ENCODE assay signal across 8 cellular contexts in genomic region chr2:108534577-108535379, GRCh38. TPM values are rescaled to one million over a fixed set of nuclear protein-coding genes. Genes with fewer than 3 reads are reported as not detected.
DNase-seq lines count a peak whose midpoint lies in the region; ATAC-seq and TF ChIP-seq lines count a peak whose summit lies in the region.

No MANE protein-coding gene starts in this region.

- H3K4me1 ChIP-seq in PC-9 (replicated peaks; ENCODE audit: insufficient read depth), result peaks cover 15% of the 10 kb centered on the region
- peaks cover 0 to 31% (median 15%) of the 10 kb centered on the region in 12 donors for H3K4me1 ChIP-seq in heart left ventricle

- BruUV-seq in PC-9 (replicated peaks; lab: Mats Ljungman, UMichigan), result no TSS peak

- H3K4me3 Mint-ChIP-seq in activated naive CD4-positive, alpha-beta T cell treated with anti-CD3 and anti-CD28 coated beads, Interleukin-2, amount 10 ng/mL, durations not matched to agents 7 days and 5 days, result peak overlapping the region; percentile 93

- DNase-seq in BJ (ENCODE audit: low read depth) (no peak), PC-9 (peak in 1 of 2 experiments; percentile 41), heart left ventricle (peak; percentile 27 to 75 (median 45)), pons (ENCODE audit: low spot score) (peak; percentile 59), middle frontal gyrus (ENCODE audit: extremely low spot score, low spot score) (no peak)
- peak; percentile 56 for DNase-seq in activated naive CD4-positive, alpha-beta T cell treated with anti-CD3 and anti-CD28 coated beads, Interleukin-2, amount 10 ng/mL, durations not matched to agents 7 days and 5 days

- peak overlapping the region; percentile 93 for H3K4me2 ChIP-seq in PC-9

- no peaks in the 10 kb centered on the region for H3K27me3 ChIP-seq in BJ (ENCODE audit: control insufficient read depth, insufficient read depth, low read length)
- H3K27me3 ChIP-seq in PC-9 (ENCODE audit: insufficient read depth, low read depth), result no peaks in the 10 kb centered on the region
- no peaks in the 10 kb centered on the region for H3K27me3 ChIP-seq in heart left ventricle

- peaks cover 5% of the 10 kb centered on the region for H3K36me3 Mint-ChIP-seq in activated naive CD4-positive, alpha-beta T cell treated with anti-CD3 and anti-CD28 coated beads, Interleukin-2, amount 10 ng/mL, durations not matched to agents 7 days and 5 days

- peaks cover 3% of the 10 kb centered on the region; the same call in 1 of the 2 replicates for H4K20me1 ChIP-seq in PC-9 (ENCODE audit: insufficient read depth)

- peak; percentile 28 for ATAC-seq in GM19025 (IDR thresholded peaks at IDR 0.05; ENCODE audit: low read depth, unreplicated experiment)
- peak; percentile 41 for ATAC-seq in HG03196 (IDR thresholded peaks at IDR 0.05; ENCODE audit: unreplicated experiment)
- ATAC-seq in heart left ventricle, result no peak

- WGBS in heart left ventricle, 4 donors, result 0 to 1% (median 1%) methylated on average over 14 to 59 of the region's 59 CpGs

- TF ChIP-seq CTCF in BJ (IDR thresholded peaks at IDR 0.05; ENCODE audit: insufficient read depth, low read depth, low read length), result no peak
- TF ChIP-seq CTCF in PC-9 (conservative IDR thresholded peaks at IDR 0.05), result no peak
- TF ChIP-seq CTCF in heart left ventricle (IDR thresholded peaks at IDR 0.05), result no peak

- CTCF ChIA-PET in BJ (lab: Yijun Ruan, JAX), result interaction anchor here (0.6 to 2.1 kb wide), 4 partner anchors 12 to 320 kb away, joined by 3 to 9 read pairs (median 4); no protein-coding TSS in a partner anchor
- CTCF ChIA-PET in PC-9 (lab: Charles Lee), result no interaction called here
- CTCF ChIA-PET in activated naive CD4-positive, alpha-beta T cell treated with anti-CD3 and anti-CD28 coated beads, Interleukin-2, amount 10 ng/mL, durations not matched to agents 7 days and 5 days (lab: Charles Lee), result interaction anchor here (1.2 to 1.8 kb wide), 2 partner anchors 49 to 102 kb away, joined by 6 to 7 read pairs; no protein-coding TSS in a partner anchor

- H2AFZ ChIP-seq in PC-9, result peak overlapping the region; percentile 86

- intact Hi-C loops in PC-9 (cut with micrococcal nuclease; ENCODE audit: unreplicated experiment), result no loop called here
- intact Hi-C loops in heart left ventricle (cut with DNase I), result loop anchor here (2.0 to 10.0 kb wide), 7 partner anchors 43 to 100 kb away; no protein-coding TSS in a partner anchor

- peaks cover 51% of the 10 kb centered on the region for H3K4me1 Mint-ChIP-seq in activated naive CD4-positive, alpha-beta T cell treated with anti-CD3 and anti-CD28 coated beads, Interleukin-2, amount 10 ng/mL, durations not matched to agents 7 days and 5 days

- H3K36me3 ChIP-seq in BJ (ENCODE audit: control insufficient read depth, insufficient read depth, low read length) (no peaks in the 10 kb centered on the region), PC-9 (ENCODE audit: low read depth) (no peaks in the 10 kb centered on the region), heart left ventricle (no peaks in the 10 kb centered on the region)

- H3K27ac ChIP-seq in PC-9 (peak overlapping the region; percentile 34), heart left ventricle (peak overlapping the region; percentile 33 to 94 (median 86))

- peaks cover 20% of the 10 kb centered on the region; the same call in 1 of the 2 replicates for H3F3A ChIP-seq in PC-9 (ENCODE audit: insufficient read depth, low read depth)

- H3K27ac Mint-ChIP-seq in activated naive CD4-positive, alpha-beta T cell treated with anti-CD3 and anti-CD28 coated beads, Interleukin-2, amount 10 ng/mL, durations not matched to agents 7 days and 5 days, result peak overlapping the region; percentile 89

- H3K9me3 ChIP-seq in PC-9 (ENCODE audit: insufficient read depth, low read depth), result no peaks in the 10 kb centered on the region
- no peaks in the 10 kb centered on the region for H3K9me3 ChIP-seq in heart left ventricle

- H3K4me3 ChIP-seq in BJ (ENCODE audit: low read depth, low read length), result peak overlapping the region; percentile 62
- peak overlapping the region; percentile 73 for H3K4me3 ChIP-seq in PC-9
- peak overlapping the region; percentile 50 to 98 (median 77) for H3K4me3 ChIP-seq in heart left ventricle

- POLR2A ChIA-PET in BJ (lab: Charles Lee), result interaction anchor here (0.8 kb wide), 1 partner anchor 42 kb away, joined by 3 read pairs; no protein-coding TSS in a partner anchor
- POLR2A ChIA-PET in PC-9 (lab: Charles Lee; ENCODE audit: unreplicated experiment), result interaction anchor here (0.9 kb wide), 1 partner anchor 59 kb away, joined by 7 read pairs; no protein-coding TSS in a partner anchor

- no peaks in the 10 kb centered on the region for H3K9me2 ChIP-seq in PC-9 (ENCODE audit: insufficient read depth)

- H3K79me2 ChIP-seq in PC-9 (ENCODE audit: low read depth), result peaks cover 53% of the 10 kb centered on the region

- H3K27me3 Mint-ChIP-seq in activated naive CD4-positive, alpha-beta T cell treated with anti-CD3 and anti-CD28 coated beads, Interleukin-2, amount 10 ng/mL, durations not matched to agents 7 days and 5 days, result no peaks in the 10 kb centered on the region

- no peak for TF ChIP-seq POLR2A in heart left ventricle (IDR thresholded peaks at IDR 0.05)

- H3K9me3 Mint-ChIP-seq in activated naive CD4-positive, alpha-beta T cell treated with anti-CD3 and anti-CD28 coated beads, Interleukin-2, amount 10 ng/mL, durations not matched to agents 7 days and 5 days, result no peaks in the 10 kb centered on the region

RNA-seq across cellular contexts. Expression of gene LIMS1, which starts 0.5 kb away (rescaled TPM):
- polyA plus RNA-seq in BJ (2011; rRNA removed) (82.8 and 103 TPM in 2 replicates), heart left ventricle (10 to 100 TPM; 21.3 to 38.1 TPM)
- polyA minus RNA-seq in BJ (2011; rRNA and poly(A)+ RNA removed), result 65.0 and 101 TPM in 2 replicates
- total RNA-seq in PC-9 (2021) (58.2 and 61.6 TPM in 2 replicates), heart left ventricle (100 to 1,000 TPM in 2 of 9 donors, 10 to 100 TPM in 7; 65.8 to 136 (median 82.3) TPM)

Comparison
In these comparisons a context has a peak if more than half of its experiments do, and no peak if none do; other contexts are left out.
1. DNase-seq: peak in activated naive CD4-positive, alpha-beta T cell treated with anti-CD3 and anti-CD28 coated beads, Interleukin-2, amount 10 ng/mL, durations not matched to agents 7 days and 5 days (single experiment), heart left ventricle (5 of 5) and pons (single experiment); none in BJ (single experiment) and middle frontal gyrus (single experiment).
2. ATAC-seq: peak in GM19025 (single experiment) and HG03196 (single experiment); none in heart left ventricle (0 of 4).
3. Peak in every context shown above with its lines, with median percentiles within 50 percentile points of each other: H3K4me3 ChIP-seq.